Comparison of ENCODE assay signal across 8 cellular contexts in the genomic region with DNA sequence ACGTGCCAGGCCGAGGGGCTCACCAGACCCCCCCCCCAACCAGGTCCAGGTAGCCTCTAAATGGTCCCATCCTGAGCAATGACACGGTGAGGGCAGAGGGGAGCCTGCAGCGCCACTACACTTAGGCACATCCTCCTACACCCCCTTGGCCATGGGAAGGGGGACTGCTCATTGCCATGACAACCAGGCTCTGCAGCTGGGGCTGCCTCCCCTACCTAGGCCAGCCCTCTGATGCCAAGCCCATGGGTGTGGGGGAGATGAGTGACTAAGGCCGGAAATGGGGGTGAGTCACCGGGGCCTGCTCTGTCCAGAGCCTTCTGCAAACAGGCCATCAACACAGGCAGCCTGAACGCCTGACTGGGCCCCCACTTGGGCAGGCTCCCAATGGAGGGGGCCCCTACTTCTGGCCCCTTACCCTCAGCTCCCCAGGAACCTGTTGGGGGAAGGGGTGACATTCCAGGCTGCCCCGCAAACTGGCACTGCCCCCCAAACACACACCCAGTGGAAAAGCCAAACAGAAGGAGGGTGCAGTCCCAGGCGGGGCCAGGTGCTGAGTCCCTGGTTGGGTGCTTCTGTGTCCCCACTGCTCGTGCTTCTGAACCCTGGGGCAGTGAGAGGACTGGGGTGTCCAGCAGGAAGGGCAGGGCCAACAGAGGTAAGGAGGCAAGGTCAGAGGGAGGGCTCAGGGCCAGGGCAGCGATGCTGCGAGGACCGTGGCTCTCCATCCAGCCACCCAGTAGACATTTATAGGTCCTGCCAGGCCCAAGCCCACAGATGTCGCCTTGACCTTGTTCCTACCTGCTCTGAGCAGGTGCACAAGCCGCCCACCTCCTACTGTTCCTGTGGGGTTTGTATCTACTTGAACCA. TPM values are rescaled to one million over a fixed set of nuclear protein-coding genes. Genes with fewer than 3 reads are reported as not detected.
DNase-seq lines count a peak whose midpoint lies in the region; ATAC-seq, FAIRE-seq and TF ChIP-seq lines count a peak whose summit lies in the region.

No MANE protein-coding gene starts in this region.

- H3K9me3 ChIP-seq in MG63 (no peaks in the 10 kb centered on the region), astrocyte (ENCODE audit: insufficient read depth, low read depth, low read length) (no peaks in the 10 kb centered on the region), left lung (no peaks in the 10 kb centered on the region), uterus (no peaks in the 10 kb centered on the region)

- H3K9me3 Mint-ChIP-seq in astrocyte (ENCODE audit: unreplicated experiment): no peaks in the 10 kb centered on the region

- peak; percentile 75 for ATAC-seq in left lung
- ATAC-seq in HG03520 (IDR thresholded peaks at IDR 0.05; ENCODE audit: unreplicated experiment): no peak
- no peak for ATAC-seq in GM21423 (IDR thresholded peaks at IDR 0.05; ENCODE audit: unreplicated experiment)

- no peak overlapping the region for H3K4me3 Mint-ChIP-seq in astrocyte (ENCODE audit: unreplicated experiment)

- H3K79me2 ChIP-seq in astrocyte (ENCODE audit: insufficient read depth, low read length): peaks cover 51% of the 10 kb centered on the region

- H4K20me1 ChIP-seq in astrocyte (ENCODE audit: insufficient read depth, low read length): no peaks in the 10 kb centered on the region

- peak; percentile 96 for DNase-seq in Daoy (ENCODE audit: low read depth)
- DNase-seq in MG63: peak; percentile 96
- peak; percentile 86 for DNase-seq in astrocyte (ENCODE audit: low read depth)
- DNase-seq in left lung: peak; percentile 62 to 86
- peak; percentile 81 to 89 for DNase-seq in uterus
- DNase-seq in activated CD8-positive, alpha-beta memory T cell treated with anti-CD3 and anti-CD28 coated beads, Interleukin-2, amount 50 U/mL, for 48 hours: no peak

- peak overlapping the region; percentile 81 for H3K27ac Mint-ChIP-seq in astrocyte (ENCODE audit: unreplicated experiment)

- H3K36me3 ChIP-seq in MG63: peaks cover 7% of the 10 kb centered on the region; the same call in 1 of the 2 replicates
- no peaks in the 10 kb centered on the region for H3K36me3 ChIP-seq in astrocyte (ENCODE audit: insufficient read depth, low read length)
- peaks cover 0 to 15% of the 10 kb centered on the region in 2 donors for H3K36me3 ChIP-seq in left lung
- H3K36me3 ChIP-seq in uterus: no peaks in the 10 kb centered on the region

- no peak overlapping the region for H3K4me3 ChIP-seq in MG63
- H3K4me3 ChIP-seq in astrocyte (ENCODE audit: insufficient read depth, low read depth, low read length): no peak overlapping the region
- no peak overlapping the region for H3K4me3 ChIP-seq in left lung
- no peak overlapping the region for H3K4me3 ChIP-seq in uterus

- H3K4me1 ChIP-seq in astrocyte (ENCODE audit: insufficient read depth, low read length) (peaks cover 41% of the 10 kb centered on the region), left lung (peaks cover 24 to 60% of the 10 kb centered on the region in 2 donors), uterus (peaks cover 5 to 22% of the 10 kb centered on the region in 2 donors)

- FAIRE-seq in astrocyte (lab: Jason Lieb, UNC): peak; percentile 47

- peak overlapping the region; percentile 54 for H3K9ac ChIP-seq in astrocyte (ENCODE audit: low read length)

- H3K36me3 Mint-ChIP-seq in astrocyte (ENCODE audit: low read depth, unreplicated experiment): peaks cover 4% of the 10 kb centered on the region

- H3K4me2 ChIP-seq in astrocyte (ENCODE audit: low read length): peak overlapping the region; percentile 63

- H3K27ac ChIP-seq in astrocyte (ENCODE audit: low read depth, low read length): peak overlapping the region; percentile 74
- peak overlapping the region in 1 of 2 donors; percentile 76 for H3K27ac ChIP-seq in left lung
- peak overlapping the region; percentile 68 to 88 for H3K27ac ChIP-seq in uterus

- intact Hi-C loops in left lung (cut with DNase I): loop anchor here in 1 of 2 donors (10.0 kb wide), 1 partner anchor 209 kb away; a partner anchor contains a TSS
- intact Hi-C loops in uterus (cut with DNase I; ENCODE audit: low total_unique reads): no loop called here

- no peak overlapping the region for H2AFZ ChIP-seq in astrocyte (ENCODE audit: low read depth, low read length)

- H3K27me3 ChIP-seq in MG63 (no peaks in the 10 kb centered on the region), astrocyte (ENCODE audit: insufficient read depth, low read length) (no peaks in the 10 kb centered on the region), left lung (peaks cover 0 to 13% of the 10 kb centered on the region in 2 donors), uterus (no peaks in the 10 kb centered on the region)

- peaks cover 28% of the 10 kb centered on the region for H3K4me1 Mint-ChIP-seq in astrocyte (ENCODE audit: low read depth, unreplicated experiment)

- no peak for TF ChIP-seq POLR2A in uterus (IDR thresholded peaks at IDR 0.05)

- H3K27me3 Mint-ChIP-seq in astrocyte (ENCODE audit: low read depth, unreplicated experiment): no peaks in the 10 kb centered on the region

- TF ChIP-seq CTCF in astrocyte (IDR thresholded peaks at IDR 0.05; ENCODE audit: insufficient read depth, low read depth, low read length) (no peak), left lung (IDR thresholded peaks at IDR 0.05) (no peak), uterus (IDR thresholded peaks at IDR 0.05) (no peak)

RNA-seq across cellular contexts. Expression of a gene that starts 8.2 kb away (rescaled TPM):
- total RNA-seq in Daoy (2014; rRNA removed; shearing (Covaris generic)): 5.3 and 8.7 TPM in 2 replicates
- 9.4 and 13.3 TPM in 2 replicates for total RNA-seq in MG63 (2014; rRNA removed; shearing (Covaris generic); ENCODE audit: low replicate concordance)
- total RNA-seq in astrocyte: 76.5 and 92.0 TPM in 2 replicates
- 10 to 100 TPM; 41.0 to 49.1 TPM for total RNA-seq in left lung
- total RNA-seq in uterus: 10 to 100 TPM in 2 of 4 donors, 1 to 10 TPM in 2; 1.5 to 90.8 (median 8.9) TPM

RNA-seq across cellular contexts. Expression of a gene that starts 11.3 kb away (rescaled TPM):
- 0.57 TPM in 1 of 2 replicates, not detected in the other for total RNA-seq in Daoy (2014; rRNA removed; shearing (Covaris generic))
- 2.7 and 5.0 TPM in 2 replicates for total RNA-seq in MG63 (2014; rRNA removed; shearing (Covaris generic); ENCODE audit: low replicate concordance)
- total RNA-seq in astrocyte: 3.9 and 4.7 TPM in 2 replicates
- 10 to 100 TPM; 10.6 to 15.7 TPM for total RNA-seq in left lung
- 10 to 100 TPM in 3 of 4 donors, 1 to 10 TPM in 1; 7.8 to 37.7 (median 26.1) TPM for total RNA-seq in uterus

RNA-seq across cellular contexts. Expression of a gene that starts 24.1 kb away (rescaled TPM):
- total RNA-seq in Daoy (2014; rRNA removed; shearing (Covaris generic)): 4.4 and 7.2 TPM in 2 replicates
- total RNA-seq in MG63 (2014; rRNA removed; shearing (Covaris generic); ENCODE audit: low replicate concordance): 20.3 and 20.8 TPM in 2 replicates
- total RNA-seq in astrocyte (44.5 and 46.6 TPM in 2 replicates), left lung (10 to 100 TPM; 27.3 to 34.6 TPM), uterus (10 to 100 TPM; 23.8 to 60.6 (median 26.7) TPM)

RNA-seq across cellular contexts. Expression of a gene that starts 37.5 kb away (rescaled TPM):
- total RNA-seq in Daoy (2014; rRNA removed; shearing (Covaris generic)): 1.7 and 3.4 TPM in 2 replicates
- total RNA-seq in MG63 (2014; rRNA removed; shearing (Covaris generic); ENCODE audit: low replicate concordance): 20.6 and 34.3 TPM in 2 replicates
- total RNA-seq in astrocyte: 8.4 and 9.0 TPM in 2 replicates
- total RNA-seq in left lung: 1 to 10 TPM; 5.4 to 6.0 TPM
- total RNA-seq in uterus: 10 to 100 TPM in 1 of 4 donors, 1 to 10 TPM in 2, not detected in 1; 3.0 to 11.6 (median 7.6) TPM
